3 cellular contexts compared by ENCODE assay signal in the genomic region with DNA sequence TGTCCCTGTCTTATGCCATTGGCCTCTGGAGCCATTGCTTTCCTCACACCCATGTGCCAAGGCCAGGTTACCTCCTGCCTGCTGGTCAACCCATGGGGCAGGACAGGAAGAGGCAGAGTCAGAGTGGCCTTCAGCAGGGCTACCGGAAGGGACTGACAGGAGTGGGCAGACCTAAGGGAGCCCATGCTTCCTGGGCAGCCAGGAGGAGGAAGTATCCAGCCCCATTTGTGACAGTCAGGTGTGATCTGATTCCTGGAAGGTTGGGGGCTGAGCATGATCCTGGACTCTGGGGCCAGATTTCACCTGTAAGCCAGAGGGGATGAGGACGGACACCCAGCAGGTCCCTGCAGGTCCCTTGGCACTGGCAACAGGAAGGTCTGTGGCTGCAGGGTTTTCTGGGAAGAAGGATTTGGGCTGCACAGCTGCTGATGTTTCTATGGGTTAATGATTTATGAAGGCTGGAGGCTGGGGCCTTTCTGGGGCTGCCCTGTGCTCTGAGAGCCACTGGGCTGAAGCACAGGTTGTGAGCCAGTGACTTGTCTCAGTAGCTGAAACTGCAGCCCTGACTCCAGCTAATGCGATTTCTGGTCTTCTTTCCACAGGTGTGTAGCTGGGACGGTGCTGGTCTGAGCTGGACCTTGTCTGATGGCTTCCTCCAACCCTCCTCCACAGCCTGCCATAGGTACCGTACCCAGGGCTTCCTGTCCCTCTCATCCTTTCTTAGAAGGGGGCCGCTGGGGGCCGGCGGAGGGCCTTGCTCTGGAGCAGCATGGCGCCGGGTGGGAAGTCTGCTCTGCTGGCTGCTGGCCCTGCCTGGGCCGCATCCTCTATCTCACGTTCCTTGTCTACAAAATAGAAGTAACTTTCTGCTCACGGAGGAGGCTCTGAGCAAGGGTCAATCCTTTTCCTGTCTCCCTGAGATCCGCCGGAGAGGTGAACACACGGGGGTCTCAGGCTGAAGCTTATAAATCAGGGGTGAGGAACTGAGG.
TF ChIP-seq lines count a peak whose summit lies in the region.

No MANE protein-coding gene starts in this region.

TF ChIP-seq in HEK293, 187 proteins besides CTCF, POLR2A, EP300 and RAD21:
- TF ChIP-seq ZIC2 (tag by site-specific recombination; IDR thresholded peaks at IDR 0.05), result 0 out of 2 replicates have a peak, but pooled peaks have one; percentile 2
- no peak for TF ChIP-seq ZNF223 (tag by site-specific recombination; IDR thresholded peaks at IDR 0.05)
- TF ChIP-seq ZNF768 (tag by site-specific recombination; IDR thresholded peaks at IDR 0.05), result no peak

TF ChIP-seq in WTC11, 78 proteins besides CTCF, POLR2A, EP300 and RAD21:
- TF ChIP-seq GABPB1 (CRISPR knock-in tag; IDR thresholded peaks at IDR 0.05) (0 out of 2 replicates have a peak, but pooled peaks have one; percentile 11), TCF7 (CRISPR knock-in tag; IDR thresholded peaks at IDR 0.05; ENCODE audit: low read depth) (no peak)

TF ChIP-seq in liver, 16 proteins besides CTCF, POLR2A, EP300 and RAD21 (continued from another document):
- TF ChIP-seq FOXA2 (IDR thresholded peaks at IDR 0.05) (no peak), ZBTB33 (IDR thresholded peaks at IDR 0.05) (no peak), GABPA (IDR thresholded peaks at IDR 0.05 in 1 of 2, conservative IDR thresholded peaks at IDR 0.05 in 1 of 2) (peak; percentile 66 to 83), HNF4A (conservative IDR thresholded peaks at IDR 0.05) (peak; percentile 51 to 70), NR2F2 (IDR thresholded peaks at IDR 0.05) (no peak), HNF4G (IDR thresholded peaks at IDR 0.05) (no peak), TAF1 (conservative IDR thresholded peaks at IDR 0.05) (peak; percentile 94), FOXA1 (IDR thresholded peaks at IDR 0.05) (peak; percentile 44), YY1 (IDR thresholded peaks at IDR 0.05) (peak; percentile 78), ATF3 (IDR thresholded peaks at IDR 0.05) (peak; percentile 36), MAX (IDR thresholded peaks at IDR 0.05) (peak; percentile 96), JUND (IDR thresholded peaks at IDR 0.05) (peak in 1 of 2 donors; percentile 24), RXRA (IDR thresholded peaks at IDR 0.05) (peak; percentile 75 to 88), SP1 (IDR thresholded peaks at IDR 0.05) (peak; percentile 82)
- TF ChIP-seq, protein P1, sequence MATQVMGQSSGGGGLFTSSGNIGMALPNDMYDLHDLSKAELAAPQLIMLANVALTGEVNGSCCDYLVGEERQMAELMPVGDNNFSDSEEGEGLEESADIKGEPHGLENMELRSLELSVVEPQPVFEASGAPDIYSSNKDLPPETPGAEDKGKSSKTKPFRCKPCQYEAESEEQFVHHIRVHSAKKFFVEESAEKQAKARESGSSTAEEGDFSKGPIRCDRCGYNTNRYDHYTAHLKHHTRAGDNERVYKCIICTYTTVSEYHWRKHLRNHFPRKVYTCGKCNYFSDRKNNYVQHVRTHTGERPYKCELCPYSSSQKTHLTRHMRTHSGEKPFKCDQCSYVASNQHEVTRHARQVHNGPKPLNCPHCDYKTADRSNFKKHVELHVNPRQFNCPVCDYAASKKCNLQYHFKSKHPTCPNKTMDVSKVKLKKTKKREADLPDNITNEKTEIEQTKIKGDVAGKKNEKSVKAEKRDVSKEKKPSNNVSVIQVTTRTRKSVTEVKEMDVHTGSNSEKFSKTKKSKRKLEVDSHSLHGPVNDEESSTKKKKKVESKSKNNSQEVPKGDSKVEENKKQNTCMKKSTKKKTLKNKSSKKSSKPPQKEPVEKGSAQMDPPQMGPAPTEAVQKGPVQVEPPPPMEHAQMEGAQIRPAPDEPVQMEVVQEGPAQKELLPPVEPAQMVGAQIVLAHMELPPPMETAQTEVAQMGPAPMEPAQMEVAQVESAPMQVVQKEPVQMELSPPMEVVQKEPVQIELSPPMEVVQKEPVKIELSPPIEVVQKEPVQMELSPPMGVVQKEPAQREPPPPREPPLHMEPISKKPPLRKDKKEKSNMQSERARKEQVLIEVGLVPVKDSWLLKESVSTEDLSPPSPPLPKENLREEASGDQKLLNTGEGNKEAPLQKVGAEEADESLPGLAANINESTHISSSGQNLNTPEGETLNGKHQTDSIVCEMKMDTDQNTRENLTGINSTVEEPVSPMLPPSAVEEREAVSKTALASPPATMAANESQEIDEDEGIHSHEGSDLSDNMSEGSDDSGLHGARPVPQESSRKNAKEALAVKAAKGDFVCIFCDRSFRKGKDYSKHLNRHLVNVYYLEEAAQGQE (IDR thresholded peaks at IDR 0.05), result peak; percentile 86
